ENCODE assay signal across 23 cellular contexts in the genomic region with DNA sequence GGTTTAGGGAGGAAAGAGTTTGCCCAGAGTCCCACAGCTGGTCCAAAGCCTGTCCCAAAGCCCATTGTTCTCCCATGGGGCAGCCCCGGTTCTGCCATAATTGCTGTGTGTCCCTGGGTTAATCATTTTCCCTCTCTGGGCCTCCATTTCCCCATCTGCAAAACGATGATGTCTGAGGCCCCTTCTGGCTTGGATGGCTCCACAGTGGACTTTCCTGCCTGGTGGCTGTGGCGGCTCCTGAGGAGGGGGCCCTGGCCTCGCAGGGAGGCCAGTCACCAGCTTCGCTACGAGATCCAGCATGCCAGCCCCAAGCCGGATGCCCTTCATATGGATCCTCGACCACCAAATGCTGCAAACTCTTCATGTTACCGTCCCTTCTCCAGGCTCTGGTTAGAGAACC.
"Had no signal": no experiment of that assay in that cellular context is flagged by ENCODE, and none has a peak within 500 bp of the region (broad histone marks: within the 10 kb centered on the region; RNA-seq: fewer than 3 reads in every experiment).

No MANE protein-coding gene starts in this region.

- H3K27ac ChIP-seq: brain microvascular endothelial cell, coronary artery, dorsolateral prefrontal cortex, WERI-Rb-1 had no signal

- DNase-seq: activated B cell treated with CpG ODN at 0.5 μM for 24 hours; activated CD4-positive, alpha-beta T cell treated with anti-CD3 and anti-CD28 coated beads for 48 hours; activated CD4-positive, alpha-beta T cell treated with anti-CD3 and anti-CD28 coated beads, Interleukin-2, amount 50 U/mL, for 1 hour; activated CD4-positive, alpha-beta T cell treated with anti-CD3 and anti-CD28 coated beads, Interleukin-2, amount 50 U/mL, for 48 hours; activated CD8-positive, alpha-beta memory T cell treated with anti-CD3 and anti-CD28 coated beads for 24 hours; activated CD8-positive, alpha-beta T cell treated with anti-CD3 and anti-CD28 coated beads for 36 hours; activated effector memory CD4-positive, alpha-beta T cell treated with Interleukin-2 at 50 U/mL for 16 hours; activated gamma-delta T cell treated with Interleukin-2 at 50 U/mL for 16 hours; activated naive CD4-positive, alpha-beta T cell treated with anti-CD3 and anti-CD28 coated beads, Interleukin-2, amount 50 U/mL, for 16 hours; activated naive CD4-positive, alpha-beta T cell treated with Interleukin-2 at 50 U/mL for 16 hours; activated T-cell treated with anti-CD3 and anti-CD28 coated beads, Interleukin-2, amount 50 U/mL, for 4 hours; amniotic stem cell; anterior cingulate cortex; brain microvascular endothelial cell; dorsolateral prefrontal cortex; effector memory CD4-positive, alpha-beta T cell; endodermal cell; foreskin fibroblast; T-helper 1 cell; T-helper 17 cell; T1000; WERI-Rb-1 had no signal

- H3K36me3 ChIP-seq: brain microvascular endothelial cell, WERI-Rb-1 had no signal

- H3K27me3 ChIP-seq: brain microvascular endothelial cell, dorsolateral prefrontal cortex had no signal

- H3K4me3 ChIP-seq: coronary artery, dorsolateral prefrontal cortex had no signal
